ENCODE assay signal across 21 cellular contexts in genomic region chr5:168897387-168898122, GRCh38.
A peak's percentile ranks its signal among the peaks of the same experiment; 100 is the strongest.
DNase-seq lines count a peak whose midpoint lies in the region; ATAC-seq and TF ChIP-seq lines count a peak whose summit lies in the region.
"Had no signal": no experiment of that assay in that cellular context is flagged by ENCODE, and none has a peak within 500 bp of the region (broad histone marks: within the 10 kb centered on the region; RNA-seq: fewer than 3 reads in every experiment).

No MANE protein-coding gene starts in this region.

- no peak overlapping the region for H2BK120ac ChIP-seq in neuronal stem cell (ENCODE audit: low read depth, low read length)

- ATAC-seq in WTC11 (peak; percentile 41; the same call in 1 of the 2 replicates), psoas muscle (no peak), GM19397 (IDR thresholded peaks at IDR 0.05; ENCODE audit: unreplicated experiment) (no peak)

- H3K4me1 Mint-ChIP-seq in WTC11 = peaks cover 5% of the 10 kb centered on the region; the same call in 1 of the 2 replicates

- no peak overlapping the region for H3K23ac ChIP-seq in neuronal stem cell (ENCODE audit: low read depth, low read length, poor library complexity)

- no peaks in the 10 kb centered on the region; the same call in 1 of the 2 replicates for H3K27me3 Mint-ChIP-seq in WTC11 (ENCODE audit: low read depth)
- H3K27me3 Mint-ChIP-seq: IgD-negative memory B cell had no signal

- H3K4ac ChIP-seq in neuronal stem cell (ENCODE audit: low read length) = no peak overlapping the region

- no peak overlapping the region for H2AFZ ChIP-seq in Loucy (ENCODE audit: low read length)
- H2AFZ ChIP-seq in neuronal stem cell (ENCODE audit: low read length) = peak overlapping the region; percentile 66

- no peak overlapping the region for H3K4me3 Mint-ChIP-seq in WTC11
- H3K4me3 Mint-ChIP-seq: CD14-positive monocyte; CD8-positive, alpha-beta memory T cell; H9; IgD-negative memory B cell had no signal

- H3K4me2 ChIP-seq in Loucy (ENCODE audit: low read depth, low read length, poor library complexity, severe bottlenecking) (peak overlapping the region; percentile 61), neuronal stem cell (ENCODE audit: insufficient read depth, low read length, poor library complexity, severe bottlenecking) (no peak overlapping the region)
- H3K4me2 ChIP-seq: KMS-11 had no signal

- no peaks in the 10 kb centered on the region for H3K79me1 ChIP-seq in neuronal stem cell (ENCODE audit: low read depth, low read length)

- DNase-seq in NCI-H1092 treated with DMSO at 0.1 percent for 48 hours (lab: John Stamatoyannopoulos, UW) (peak; percentile 28), NCI-H1092 (lab: John Stamatoyannopoulos, UW) (no peak), WTC11 (ENCODE audit: low spot score) (no peak), neuronal stem cell (ENCODE audit: low spot score) (no peak), psoas muscle (no peak), amygdala (lab: John Stamatoyannopoulos, UW) (no peak)
- DNase-seq: 8988T; ACHN; CD8-positive, alpha-beta memory T cell; H9; NCI-H1048; NCI-H526 treated with DMSO at 0.1 percent for 48 hours; SHP77 had no signal

- intact Hi-C loops in psoas muscle (cut with DNase I) = no loop called here

- no peaks in the 10 kb centered on the region for H3K9me2 ChIP-seq in Loucy (replicated peaks; ENCODE audit: low read depth, low read length)

- no peaks in the 10 kb centered on the region for H3K36me3 Mint-ChIP-seq in WTC11
- H3K36me3 Mint-ChIP-seq: CD14-positive monocyte; CD8-positive, alpha-beta memory T cell; IgD-negative memory B cell had no signal

- H3K4me1 ChIP-seq in Loucy (ENCODE audit: insufficient read depth, low read length, poor library complexity, severe bottlenecking) (peaks cover 70% of the 10 kb centered on the region), neuronal stem cell (ENCODE audit: control insufficient read depth in 2 of 2, insufficient read depth in 1 of 2, low read depth in 1 of 2, low read length in 2 of 2) (peaks cover 5 to 14% of the 10 kb centered on the region in 2 donors), psoas muscle (no peaks in the 10 kb centered on the region)

- no peak overlapping the region for H2AK5ac ChIP-seq in neuronal stem cell (ENCODE audit: low read depth, low read length)

- H3K27ac Mint-ChIP-seq in WTC11 = no peak overlapping the region
- H3K27ac Mint-ChIP-seq: CD14-positive monocyte; CD8-positive, alpha-beta memory T cell; H9 had no signal

- H3K27ac ChIP-seq in neuronal stem cell (replicated peaks; ENCODE audit: low read length) = no peak overlapping the region
- no peak overlapping the region for H3K27ac ChIP-seq in psoas muscle
- H3K27ac ChIP-seq: HL-60, KMS-11, RWPE1 had no signal

- no peak overlapping the region for H3K18ac ChIP-seq in neuronal stem cell (ENCODE audit: low read length)

- H3K9ac ChIP-seq in Loucy (ENCODE audit: low read depth, low read length, poor library complexity, severe bottlenecking) (peak overlapping the region; percentile 46), neuronal stem cell (ENCODE audit: low read depth, low read length, poor library complexity) (no peak overlapping the region)
- H3K9ac ChIP-seq: KMS-11 had no signal

- H4K8ac ChIP-seq in neuronal stem cell (ENCODE audit: low read depth, low read length) = no peak overlapping the region

- TF ChIP-seq CTCF in Loucy (conservative IDR thresholded peaks at IDR 0.05; ENCODE audit: low read length) (no peak), WTC11 (IDR thresholded peaks at IDR 0.05) (no peak), psoas muscle (IDR thresholded peaks at IDR 0.05) (no peak)

- no peaks in the 10 kb centered on the region for H4K20me1 ChIP-seq in Loucy (ENCODE audit: insufficient read depth, low read length, poor library complexity, severe bottlenecking)

- H3F3A ChIP-seq in Loucy (ENCODE audit: low read depth) = no peaks in the 10 kb centered on the region

- no peak overlapping the region for H2BK15ac ChIP-seq in neuronal stem cell (ENCODE audit: low read length)

- no peaks in the 10 kb centered on the region for H3K27me3 ChIP-seq in Loucy (ENCODE audit: insufficient read depth, low read length, poor library complexity, severe bottlenecking)
- H3K27me3 ChIP-seq in neuronal stem cell (ENCODE audit: control insufficient read depth in 3 of 3, insufficient read depth in 3 of 3, low read depth in 1 of 3, low read length in 3 of 3) = no peaks in the 10 kb centered on the region
- H3K27me3 ChIP-seq in psoas muscle (ENCODE audit: insufficient read depth in 3 of 3, low read length in 2 of 3) = peaks cover 0 to 4% (median 0%) of the 10 kb centered on the region in 3 donors
- H3K27me3 ChIP-seq: BE2C had no signal

- H4K91ac ChIP-seq in neuronal stem cell (ENCODE audit: low read depth, low read length, poor library complexity) = no peak overlapping the region

- H2BK12ac ChIP-seq in neuronal stem cell (ENCODE audit: low read length) = no peak overlapping the region

- no peaks in the 10 kb centered on the region for H3K79me2 ChIP-seq in Loucy (ENCODE audit: insufficient read depth, low read length)

- peaks cover 5% of the 10 kb centered on the region for H3K9me3 Mint-ChIP-seq in WTC11
- H3K9me3 Mint-ChIP-seq: CD14-positive monocyte, H9 had no signal

- no peak overlapping the region for H3K14ac ChIP-seq in neuronal stem cell (ENCODE audit: low read length)

- H3K36me3 ChIP-seq in Loucy (ENCODE audit: insufficient read depth, low read length) (no peaks in the 10 kb centered on the region), neuronal stem cell (replicated peaks in 1 of 2; ENCODE audit: control insufficient read depth in 2 of 2, insufficient read depth in 2 of 2, low read length in 2 of 2) (no peaks in the 10 kb centered on the region), psoas muscle (ENCODE audit: insufficient read depth in 1 of 2, low read depth in 1 of 2) (no peaks in the 10 kb centered on the region)
- H3K36me3 ChIP-seq: BE2C had no signal

- H3K9me3 ChIP-seq in Loucy (ENCODE audit: insufficient read depth, low read depth, low read length) (no peaks in the 10 kb centered on the region), neuronal stem cell (replicated peaks in 1 of 2; ENCODE audit: control insufficient read depth in 2 of 2, insufficient read depth in 1 of 2, low read depth in 1 of 2, low read length in 2 of 2) (no peaks in the 10 kb centered on the region), psoas muscle (no peaks in the 10 kb centered on the region)
- H3K9me3 ChIP-seq: BE2C had no signal

- CTCF ChIA-PET in WTC11 (lab: Charles Lee) = interaction anchor here (1.2 to 1.3 kb wide), 2 partner anchors 76 to 149 kb away, joined by 5 to 6 read pairs; no protein-coding TSS in a partner anchor

- POLR2A ChIA-PET in WTC11 (lab: Charles Lee) = no interaction called here

- no peak overlapping the region for H2BK5ac ChIP-seq in neuronal stem cell (ENCODE audit: low read length)

- no peak overlapping the region for H3K4me3 ChIP-seq in Loucy (ENCODE audit: low read length, poor library complexity, severe bottlenecking)
- no peak overlapping the region for H3K4me3 ChIP-seq in neuronal stem cell (ENCODE audit: low read length in 2 of 2)
- H3K4me3 ChIP-seq in psoas muscle = no peak overlapping the region

- WGBS in neuronal stem cell (ENCODE audit: extremely low coverage in 2 of 2, insufficient read length in 2 of 2, insufficient replicate concordance in 1 of 2), 2 donors = no CpG with 5 or more reads among the region's 8 CpGs
- WGBS in psoas muscle, 3 donors = 51 to 57% (median 52%) methylated on average over 7 to 8 of the region's 8 CpGs

TF ChIP-seq in WTC11, 78 proteins besides CTCF, POLR2A, EP300 and RAD21 (continues in another document):
- no peak for TF ChIP-seq SOX15 (CRISPR knock-in tag; IDR thresholded peaks at IDR 0.05)
- TF ChIP-seq, protein P1, sequence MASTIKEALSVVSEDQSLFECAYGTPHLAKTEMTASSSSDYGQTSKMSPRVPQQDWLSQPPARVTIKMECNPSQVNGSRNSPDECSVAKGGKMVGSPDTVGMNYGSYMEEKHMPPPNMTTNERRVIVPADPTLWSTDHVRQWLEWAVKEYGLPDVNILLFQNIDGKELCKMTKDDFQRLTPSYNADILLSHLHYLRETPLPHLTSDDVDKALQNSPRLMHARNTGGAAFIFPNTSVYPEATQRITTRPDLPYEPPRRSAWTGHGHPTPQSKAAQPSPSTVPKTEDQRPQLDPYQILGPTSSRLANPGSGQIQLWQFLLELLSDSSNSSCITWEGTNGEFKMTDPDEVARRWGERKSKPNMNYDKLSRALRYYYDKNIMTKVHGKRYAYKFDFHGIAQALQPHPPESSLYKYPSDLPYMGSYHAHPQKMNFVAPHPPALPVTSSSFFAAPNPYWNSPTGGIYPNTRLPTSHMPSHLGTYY (CRISPR knock-in tag; IDR thresholded peaks at IDR 0.05) = no peak
- TF ChIP-seq, protein P2, sequence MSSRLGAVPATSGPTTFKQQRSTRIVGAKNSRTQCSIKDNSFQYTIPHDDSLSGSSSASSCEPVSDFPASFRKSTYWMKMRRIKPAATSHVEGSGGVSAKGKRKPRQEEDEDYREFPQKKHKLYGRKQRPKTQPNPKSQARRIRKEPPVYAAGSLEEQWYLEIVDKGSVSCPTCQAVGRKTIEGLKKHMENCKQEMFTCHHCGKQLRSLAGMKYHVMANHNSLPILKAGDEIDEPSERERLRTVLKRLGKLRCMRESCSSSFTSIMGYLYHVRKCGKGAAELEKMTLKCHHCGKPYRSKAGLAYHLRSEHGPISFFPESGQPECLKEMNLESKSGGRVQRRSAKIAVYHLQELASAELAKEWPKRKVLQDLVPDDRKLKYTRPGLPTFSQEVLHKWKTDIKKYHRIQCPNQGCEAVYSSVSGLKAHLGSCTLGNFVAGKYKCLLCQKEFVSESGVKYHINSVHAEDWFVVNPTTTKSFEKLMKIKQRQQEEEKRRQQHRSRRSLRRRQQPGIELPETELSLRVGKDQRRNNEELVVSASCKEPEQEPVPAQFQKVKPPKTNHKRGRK (CRISPR knock-in tag; IDR thresholded peaks at IDR 0.05; ENCODE audit: borderline replicate concordance) = no peak
- TF ChIP-seq, protein P3, sequence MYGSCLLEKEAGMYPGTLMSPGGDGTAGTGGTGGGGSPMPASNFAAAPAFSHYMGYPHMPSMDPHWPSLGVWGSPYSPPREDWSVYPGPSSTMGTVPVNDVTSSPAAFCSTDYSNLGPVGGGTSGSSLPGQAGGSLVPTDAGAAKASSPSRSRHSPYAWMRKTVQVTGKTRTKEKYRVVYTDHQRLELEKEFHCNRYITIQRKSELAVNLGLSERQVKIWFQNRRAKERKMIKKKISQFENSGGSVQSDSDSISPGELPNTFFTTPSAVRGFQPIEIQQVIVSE (CRISPR knock-in tag; IDR thresholded peaks at IDR 0.05; ENCODE audit: borderline replicate concordance) = no peak
- TF ChIP-seq E2F1 (CRISPR knock-in tag; IDR thresholded peaks at IDR 0.05) = no peak
- TF ChIP-seq ZNF317 (CRISPR knock-in tag; IDR thresholded peaks at IDR 0.05; ENCODE audit: borderline replicate concordance, low read depth) = no peak
